In the genomic region with DNA sequence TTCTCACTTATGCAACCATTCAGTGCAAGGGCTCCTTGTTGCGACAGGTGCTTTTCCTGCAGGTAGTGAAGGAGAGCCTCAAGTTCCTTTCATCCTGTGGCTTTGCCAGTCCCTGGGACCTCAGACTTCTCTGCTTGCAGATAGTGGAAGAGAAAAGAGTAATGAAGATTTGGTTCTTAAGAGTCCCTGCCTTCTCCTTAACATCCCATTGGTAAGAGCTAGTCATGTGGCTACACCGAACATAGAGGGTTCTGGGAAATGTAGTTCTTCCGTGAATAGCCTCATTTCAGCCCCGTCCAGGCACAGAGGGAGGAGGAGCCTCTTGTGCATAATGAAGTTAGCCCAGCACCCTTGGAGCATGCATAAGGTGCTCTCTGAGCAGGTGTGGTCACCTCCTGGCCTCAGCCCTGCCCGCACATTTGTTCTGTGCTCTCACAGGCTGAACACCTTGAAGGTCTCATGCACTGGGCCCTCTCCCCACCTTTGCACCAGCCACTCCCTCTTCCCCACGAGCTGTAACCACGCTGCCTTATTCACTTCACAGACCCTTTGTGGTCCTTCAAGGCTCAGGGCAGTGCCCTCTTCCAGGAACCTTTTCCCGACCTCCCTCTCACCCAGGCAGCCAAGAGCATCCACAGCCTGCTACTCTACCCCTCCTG, we compare ENCODE assay signal across 13 cellular contexts.
DNase-seq lines count a peak whose midpoint lies in the region; ATAC-seq and TF ChIP-seq lines count a peak whose summit lies in the region.
"Had no signal": no experiment of that assay in that cellular context is flagged by ENCODE, and none has a peak within 500 bp of the region (broad histone marks: within the 10 kb centered on the region; RNA-seq: fewer than 3 reads in every experiment).

No MANE protein-coding gene starts in this region.

- H3K4me2 ChIP-seq in osteoblast (ENCODE audit: insufficient read depth, low read length): no peak overlapping the region

- no peaks in the 10 kb centered on the region for H3K9me3 Mint-ChIP-seq in activated naive CD8-positive, alpha-beta T cell treated with anti-CD3 and anti-CD28 coated beads for 36 hours

- H3K9me3 ChIP-seq in KOPT-K1 (ENCODE audit: insufficient read depth, low read length, poor library complexity, severe bottlenecking): no peaks in the 10 kb centered on the region
- no peaks in the 10 kb centered on the region for H3K9me3 ChIP-seq in osteoblast (ENCODE audit: low read depth, low read length)
- H3K9me3 ChIP-seq in BE2C: no peaks in the 10 kb centered on the region
- H3K9me3 ChIP-seq: breast epithelium, heart right ventricle, thoracic aorta had no signal

- no peaks in the 10 kb centered on the region for H3K79me2 ChIP-seq in osteoblast (ENCODE audit: insufficient read depth, low read length)

- peaks cover 15% of the 10 kb centered on the region for H3K4me1 Mint-ChIP-seq in activated naive CD8-positive, alpha-beta T cell treated with anti-CD3 and anti-CD28 coated beads for 36 hours

- peak overlapping the region; percentile 37 for H3K27ac ChIP-seq in KOPT-K1 (ENCODE audit: low read depth, low read length, poor library complexity, severe bottlenecking)
- H3K27ac ChIP-seq in osteoblast (ENCODE audit: low read depth, low read length): no peak overlapping the region
- H3K27ac ChIP-seq: breast epithelium, heart right ventricle, thoracic aorta had no signal

- H3K4me3 ChIP-seq in osteoblast (ENCODE audit: insufficient read depth, low read length) (no peak overlapping the region), BE2C (ENCODE audit: low read depth, low read length) (no peak overlapping the region)
- H3K4me3 ChIP-seq: breast epithelium, heart right ventricle, thoracic aorta had no signal

- H3K4me1 ChIP-seq in osteoblast (ENCODE audit: insufficient read depth, low read length): no peaks in the 10 kb centered on the region
- no peaks in the 10 kb centered on the region for H3K4me1 ChIP-seq in BE2C
- H3K4me1 ChIP-seq: breast epithelium, heart right ventricle had no signal

- no peak overlapping the region for H3K27ac Mint-ChIP-seq in activated naive CD8-positive, alpha-beta T cell treated with anti-CD3 and anti-CD28 coated beads for 36 hours

- no peaks in the 10 kb centered on the region for H4K20me1 ChIP-seq in osteoblast (ENCODE audit: insufficient read depth, low read length)

- peak overlapping the region; percentile 13 for H3K4me3 Mint-ChIP-seq in activated naive CD8-positive, alpha-beta T cell treated with anti-CD3 and anti-CD28 coated beads for 36 hours

- DNase-seq in NCI-H82 (lab: John Stamatoyannopoulos, UW) (peak; percentile 9), NCI-H82 treated with DMSO at 0.1 percent for 48 hours (lab: John Stamatoyannopoulos, UW; ENCODE audit: unreplicated experiment) (no peak), osteoblast (ENCODE audit: insufficient read length, low spot score, missing footprints) (peak; percentile 63), BE2C (no peak)
- no peak for DNase-seq in activated naive CD8-positive, alpha-beta T cell treated with anti-CD3 and anti-CD28 coated beads for 36 hours
- no peak for DNase-seq in stimulated activated CD4-positive, alpha-beta T cell treated with anti-CD3 and anti-CD28 coated beads, Interleukin-12 subunit alpha, Interleukin-12 subunit beta, amount 100 ng/mL, for 4 hours
- DNase-seq: DMS79 treated with DMSO at 0.1 percent for 48 hours, heart right ventricle, NCI-H526 treated with DMSO at 0.1 percent for 48 hours had no signal

- H2AFZ ChIP-seq in osteoblast (ENCODE audit: low read length): no peak overlapping the region

- no peaks in the 10 kb centered on the region for H3K27me3 Mint-ChIP-seq in activated naive CD8-positive, alpha-beta T cell treated with anti-CD3 and anti-CD28 coated beads for 36 hours

- no peak for ATAC-seq in HG03432 (IDR thresholded peaks at IDR 0.05; ENCODE audit: unreplicated experiment)
- ATAC-seq: heart right ventricle had no signal

- TF ChIP-seq CTCF in osteoblast (IDR thresholded peaks at IDR 0.05; ENCODE audit: extremely low read depth, low read depth, low read length) (no peak), BE2C (IDR thresholded peaks at IDR 0.05; ENCODE audit: low read depth, low read length) (no peak)

- H3K27me3 ChIP-seq in osteoblast (ENCODE audit: insufficient read depth, low read length): no peaks in the 10 kb centered on the region
- H3K27me3 ChIP-seq in BE2C: no peaks in the 10 kb centered on the region
- H3K27me3 ChIP-seq: breast epithelium had no signal

- H3K36me3 ChIP-seq in KOPT-K1 (ENCODE audit: insufficient read depth, low read length) (no peaks in the 10 kb centered on the region), osteoblast (ENCODE audit: insufficient read depth, low read length) (no peaks in the 10 kb centered on the region), BE2C (no peaks in the 10 kb centered on the region)
- H3K36me3 ChIP-seq: breast epithelium, heart right ventricle, thoracic aorta had no signal

- H3K36me3 Mint-ChIP-seq in activated naive CD8-positive, alpha-beta T cell treated with anti-CD3 and anti-CD28 coated beads for 36 hours: no peaks in the 10 kb centered on the region

Comparison
In these comparisons a context has a peak if more than half of its experiments do, and no peak if none do; other contexts are left out.
1. DNase-seq: peak in NCI-H82 (single experiment) and osteoblast (single experiment); none in NCI-H82 treated with DMSO at 0.1 percent for 48 hours (single experiment), activated naive CD8-positive, alpha-beta T cell treated with anti-CD3 and anti-CD28 coated beads for 36 hours (single experiment), BE2C (single experiment) and stimulated activated CD4-positive, alpha-beta T cell treated with anti-CD3 and anti-CD28 coated beads, Interleukin-12 subunit alpha, Interleukin-12 subunit beta, amount 100 ng/mL, for 4 hours (single experiment).